In genomic region chr17:38868095-38868967, GRCh38 we compare ENCODE assay signal across 8 cellular contexts. TPM values are rescaled to one million over a fixed set of nuclear protein-coding genes. Genes with fewer than 3 reads are reported as not detected.
DNase-seq lines count a peak whose midpoint lies in the region; ATAC-seq lines count a peak whose summit lies in the region.

No MANE protein-coding gene starts in this region.

- intact Hi-C loops in left cardiac atrium (cut with DNase I), result loop anchor here (5.0 to 10.0 kb wide), 4 partner anchors 39 to 286 kb away; partner anchors contain the start of gene PLXDC1 (in 1 of the 2)

- peak in 1 of 2 donors; percentile 8 for ATAC-seq in activated naive CD4-positive, alpha-beta T cell treated with anti-CD3 and anti-CD28 coated beads, Interleukin-2, amount 50 U/mL, for 72 hours
- ATAC-seq in left cardiac atrium (no peak), left lobe of liver (no peak)

- peaks cover 5 to 19% of the 10 kb centered on the region in 2 donors for H3K36me3 Mint-ChIP-seq in activated naive CD4-positive, alpha-beta T cell treated with anti-CD3 and anti-CD28 coated beads, Interleukin-2, amount 50 U/mL, for 72 hours

- peak overlapping the region; percentile 98 to 100 for H3K27ac Mint-ChIP-seq in activated naive CD4-positive, alpha-beta T cell treated with anti-CD3 and anti-CD28 coated beads, Interleukin-2, amount 50 U/mL, for 72 hours

- DNase-seq in EH (ENCODE audit: low read depth) (peak; percentile 94), KG1 (lab: John Stamatoyannopoulos, UW) (peak; percentile 68), left cardiac atrium (peak; percentile 72), putamen (ENCODE audit: low spot score) (peak; percentile 44), left lobe of liver (ENCODE audit: low spot score) (no peak), HPDE6-E6E7 (ENCODE audit: extremely low spot score) (no peak)
- DNase-seq in activated naive CD4-positive, alpha-beta T cell treated with anti-CD3 and anti-CD28 coated beads, Interleukin-2, amount 50 U/mL, for 72 hours (ENCODE audit: low spot score in 2 of 2), result no peak
- DNase-seq in activated effector memory CD4-positive, alpha-beta T cell treated with anti-CD3 and anti-CD28 coated beads, Interleukin-2, amount 50 U/mL, for 16 hours, result no peak

- H3K9me3 Mint-ChIP-seq in activated naive CD4-positive, alpha-beta T cell treated with anti-CD3 and anti-CD28 coated beads, Interleukin-2, amount 50 U/mL, for 72 hours, result no peaks in the 10 kb centered on the region

RNA-seq across cellular contexts. Expression of gene LASP1, which starts 1.5 kb away (rescaled TPM):
- total RNA-seq in activated naive CD4-positive, alpha-beta T cell treated with anti-CD3 and anti-CD28 coated beads, Interleukin-2, amount 50 U/mL, for 72 hours, result 100 to 1,000 TPM; 141 to 185 TPM
- total RNA-seq in left cardiac atrium (10 to 100 TPM; 51.8 to 55.0 TPM), left lobe of liver (58.5 TPM)

RNA-seq across cellular contexts. Expression of gene RPL23, which starts 14.8 kb away (rescaled TPM):
- 1,000 to 10,000 TPM; 1,602 to 2,658 TPM for total RNA-seq in activated naive CD4-positive, alpha-beta T cell treated with anti-CD3 and anti-CD28 coated beads, Interleukin-2, amount 50 U/mL, for 72 hours
- 100 to 1,000 TPM; 892 to 925 TPM for total RNA-seq in left cardiac atrium
- total RNA-seq in left lobe of liver, result 371 TPM

RNA-seq across cellular contexts. Expression of gene CWC25, which starts 43.2 kb away (rescaled TPM):
- total RNA-seq in activated naive CD4-positive, alpha-beta T cell treated with anti-CD3 and anti-CD28 coated beads, Interleukin-2, amount 50 U/mL, for 72 hours, result 10 to 100 TPM; 19.2 to 41.9 TPM
- total RNA-seq in left cardiac atrium, result 10 to 100 TPM in 1 of 2 donors, 1 to 10 TPM in 1; 8.5 to 12.1 TPM
- total RNA-seq in left lobe of liver, result 11.2 TPM

Comparison
In these comparisons a context has a peak if more than half of its experiments do, and no peak if none do; other contexts are left out.
1. DNase-seq: peak in EH (single experiment), KG1 (single experiment), left cardiac atrium (single experiment) and putamen (single experiment); none in activated naive CD4-positive, alpha-beta T cell treated with anti-CD3 and anti-CD28 coated beads, Interleukin-2, amount 50 U/mL, for 72 hours (0 of 2), activated effector memory CD4-positive, alpha-beta T cell treated with anti-CD3 and anti-CD28 coated beads, Interleukin-2, amount 50 U/mL, for 16 hours (single experiment), left lobe of liver (single experiment) and HPDE6-E6E7 (single experiment).